11 cellular contexts compared by ENCODE assay signal in genomic region chr20:32355417-32355841, GRCh38. TPM values are rescaled to one million over a fixed set of nuclear protein-coding genes. Genes with fewer than 3 reads are reported as not detected.
A peak's percentile ranks its signal among the peaks of the same experiment; 100 is the strongest.
DNase-seq lines count a peak whose midpoint lies in the region; ATAC-seq and TF ChIP-seq lines count a peak whose summit lies in the region.
"Had no signal": no experiment of that assay in that cellular context is flagged by ENCODE, and none has a peak within 500 bp of the region (broad histone marks: within the 10 kb centered on the region; RNA-seq: fewer than 3 reads in every experiment).

No MANE protein-coding gene starts in this region.

- H3K36me3 ChIP-seq in rectal smooth muscle tissue (ENCODE audit: control insufficient read depth, insufficient read depth, low read length), result no peaks in the 10 kb centered on the region
- H3K36me3 ChIP-seq: prostate gland had no signal

- H3K4me1 ChIP-seq in rectal smooth muscle tissue (ENCODE audit: control insufficient read depth, insufficient read depth, low read length), result peaks cover 20% of the 10 kb centered on the region
- H3K4me1 ChIP-seq: prostate gland had no signal

- H3K4me3 Mint-ChIP-seq in activated CD4-positive, alpha-beta T cell treated with anti-CD3 and anti-CD28 coated beads, Interleukin-2, amount 10 ng/mL, durations not matched to agents 7 days and 5 days, result no peak overlapping the region
- H3K4me3 Mint-ChIP-seq in activated CD8-positive, alpha-beta T cell treated with anti-CD3 and anti-CD28 coated beads for 36 hours, result peak overlapping the region; percentile 31
- H3K4me3 Mint-ChIP-seq: GM23338 had no signal

- intact Hi-C loops in activated CD8-positive, alpha-beta T cell treated with anti-CD3 and anti-CD28 coated beads for 36 hours (cut with micrococcal nuclease), result no loop called here

- peak overlapping the region; percentile 63 for H3K27ac ChIP-seq in rectal smooth muscle tissue (ENCODE audit: low read depth, low read length)
- H3K27ac ChIP-seq: prostate gland had no signal

- no peak overlapping the region for H3K9ac ChIP-seq in rectal smooth muscle tissue (ENCODE audit: low read length)

- no peaks in the 10 kb centered on the region for H3K27me3 Mint-ChIP-seq in activated CD4-positive, alpha-beta T cell treated with anti-CD3 and anti-CD28 coated beads, Interleukin-2, amount 10 ng/mL, durations not matched to agents 7 days and 5 days
- no peaks in the 10 kb centered on the region for H3K27me3 Mint-ChIP-seq in activated CD8-positive, alpha-beta T cell treated with anti-CD3 and anti-CD28 coated beads for 36 hours

- ATAC-seq in HG02678 (IDR thresholded peaks at IDR 0.05; ENCODE audit: unreplicated experiment) (peak; percentile 20), HG03342 (IDR thresholded peaks at IDR 0.05; ENCODE audit: unreplicated experiment) (no peak)
- ATAC-seq in activated CD8-positive, alpha-beta T cell treated with anti-CD3 and anti-CD28 coated beads for 36 hours, result peak; percentile 6
- ATAC-seq: GM23338 had no signal

- peaks cover 10% of the 10 kb centered on the region for H3K36me3 Mint-ChIP-seq in activated CD4-positive, alpha-beta T cell treated with anti-CD3 and anti-CD28 coated beads, Interleukin-2, amount 10 ng/mL, durations not matched to agents 7 days and 5 days (ENCODE audit: low read depth)
- peaks cover 14% of the 10 kb centered on the region for H3K36me3 Mint-ChIP-seq in activated CD8-positive, alpha-beta T cell treated with anti-CD3 and anti-CD28 coated beads for 36 hours (ENCODE audit: low read depth)

- no peaks in the 10 kb centered on the region for H3K27me3 ChIP-seq in rectal smooth muscle tissue (ENCODE audit: control insufficient read depth, insufficient read depth, low read length)

- H3K27ac Mint-ChIP-seq in activated CD4-positive, alpha-beta T cell treated with anti-CD3 and anti-CD28 coated beads, Interleukin-2, amount 10 ng/mL, durations not matched to agents 7 days and 5 days, result peak overlapping the region; percentile 80
- H3K27ac Mint-ChIP-seq in activated CD8-positive, alpha-beta T cell treated with anti-CD3 and anti-CD28 coated beads for 36 hours, result peak overlapping the region; percentile 88
- H3K27ac Mint-ChIP-seq: GM23338 had no signal

- CTCF ChIA-PET in activated CD4-positive, alpha-beta T cell treated with anti-CD3 and anti-CD28 coated beads, Interleukin-2, amount 10 ng/mL, durations not matched to agents 7 days and 5 days (lab: Charles Lee), result no interaction called here
- CTCF ChIA-PET in activated CD8-positive, alpha-beta T cell treated with anti-CD3 and anti-CD28 coated beads for 36 hours (lab: Charles Lee), result no interaction called here

- in situ Hi-C loops in ACHN (cut with HindIII; ENCODE audit: low pct_ligation_motif_present, low pct_unique_long_range_greater_than_20kb, low sequenced_read_pairs), result no loop called here

- no peak for DNase-seq in activated CD4-positive, alpha-beta T cell treated with anti-CD3 and anti-CD28 coated beads, Interleukin-2, amount 10 ng/mL, durations not matched to agents 7 days and 5 days
- no peak for DNase-seq in activated CD4-positive, alpha-beta T cell treated with anti-CD3 and anti-CD28 coated beads for 1 hour
- DNase-seq in activated CD8-positive, alpha-beta T cell treated with anti-CD3 and anti-CD28 coated beads for 36 hours, result peak; percentile 24
- DNase-seq in ACHN (no peak), activated gamma-delta T cell treated with Interleukin-2 at 50 U/mL for 16 hours (no peak)
- DNase-seq: amygdala had no signal

- H3K4me3 ChIP-seq in rectal smooth muscle tissue (ENCODE audit: low read length), result no peak overlapping the region
- H3K4me3 ChIP-seq: GM23338, prostate gland had no signal

- H3K4me1 Mint-ChIP-seq in activated CD4-positive, alpha-beta T cell treated with anti-CD3 and anti-CD28 coated beads, Interleukin-2, amount 10 ng/mL, durations not matched to agents 7 days and 5 days, result peaks cover 53% of the 10 kb centered on the region
- peaks cover 40% of the 10 kb centered on the region for H3K4me1 Mint-ChIP-seq in activated CD8-positive, alpha-beta T cell treated with anti-CD3 and anti-CD28 coated beads for 36 hours (ENCODE audit: low read depth)

- TF ChIP-seq CTCF in activated CD8-positive, alpha-beta T cell treated with anti-CD3 and anti-CD28 coated beads for 36 hours (IDR thresholded peaks at IDR 0.05), result no peak

- no peaks in the 10 kb centered on the region for H3K9me3 Mint-ChIP-seq in activated CD4-positive, alpha-beta T cell treated with anti-CD3 and anti-CD28 coated beads, Interleukin-2, amount 10 ng/mL, durations not matched to agents 7 days and 5 days
- no peaks in the 10 kb centered on the region for H3K9me3 Mint-ChIP-seq in activated CD8-positive, alpha-beta T cell treated with anti-CD3 and anti-CD28 coated beads for 36 hours
- H3K9me3 Mint-ChIP-seq: GM23338 had no signal

- POLR2A ChIA-PET in activated CD4-positive, alpha-beta T cell treated with anti-CD3 and anti-CD28 coated beads, Interleukin-2, amount 10 ng/mL, durations not matched to agents 7 days and 5 days (lab: Charles Lee), result no interaction called here
- POLR2A ChIA-PET in activated CD8-positive, alpha-beta T cell treated with anti-CD3 and anti-CD28 coated beads for 36 hours (lab: Charles Lee), result interaction anchor here (0.6 to 3.4 kb wide), 5 partner anchors 10 to 155 kb away, joined by 3 to 11 read pairs (median 4); no protein-coding TSS in a partner anchor

RNA-seq across cellular contexts. Expression of gene ASXL1, which starts 2.7 kb away (rescaled TPM):
- 100 to 1,000 TPM; 110 TPM for total RNA-seq in activated CD4-positive, alpha-beta T cell treated with anti-CD3 and anti-CD28 coated beads, Interleukin-2, amount 10 ng/mL, durations not matched to agents 7 days and 5 days
- total RNA-seq in activated CD8-positive, alpha-beta T cell treated with anti-CD3 and anti-CD28 coated beads for 36 hours, result 100 to 1,000 TPM; 129 to 137 TPM
